14 cellular contexts compared by ENCODE assay signal in the genomic region with DNA sequence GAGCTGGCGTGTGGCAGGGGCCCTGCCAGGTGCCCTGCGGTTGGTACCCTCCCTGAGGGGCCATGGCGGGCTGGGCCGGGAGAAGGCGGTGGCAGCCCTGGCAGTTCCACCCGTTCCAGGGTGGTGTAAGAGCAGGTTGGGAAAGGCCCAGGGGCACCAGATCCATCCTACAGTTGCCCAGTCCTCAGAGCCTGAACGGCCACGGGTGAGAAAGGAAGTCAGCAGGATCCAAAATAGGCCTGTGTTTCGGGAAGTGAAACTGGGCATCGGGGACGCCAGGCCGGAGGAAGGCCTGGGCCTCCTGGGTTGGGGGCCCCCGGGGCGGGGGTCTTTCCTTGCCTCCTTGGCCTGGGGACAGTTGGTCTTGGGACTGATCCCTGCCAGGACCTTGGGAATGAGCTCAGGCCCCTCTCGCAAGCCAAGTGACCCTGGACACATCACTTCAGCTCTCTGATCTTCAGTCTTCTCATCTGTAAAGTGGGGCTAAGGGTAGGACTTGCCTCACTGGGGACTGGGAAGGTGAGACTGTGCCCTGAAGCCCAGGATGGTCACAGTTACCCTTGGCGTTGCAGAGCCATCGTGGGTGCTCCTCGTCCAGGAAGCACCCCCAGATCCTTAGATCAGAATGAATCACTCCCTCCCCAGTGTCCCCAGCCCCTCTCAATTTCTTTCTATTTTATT. TPM values are rescaled to one million over a fixed set of nuclear protein-coding genes. Genes with fewer than 3 reads are reported as not detected.
DNase-seq lines count a peak whose midpoint lies in the region; ATAC-seq and TF ChIP-seq lines count a peak whose summit lies in the region.
"Had no signal": no experiment of that assay in that cellular context is flagged by ENCODE, and none has a peak within 500 bp of the region (broad histone marks: within the 10 kb centered on the region; RNA-seq: fewer than 3 reads in every experiment).

No MANE protein-coding gene starts in this region.

- H3K27me3 Mint-ChIP-seq in dendritic cell treated with granulocyte-macrophage colony-stimulating factor and Interleukin-4, amounts not matched to agents 40 ng/mL and 50 ng/mL, for 4 days: peaks cover 5% of the 10 kb centered on the region
- peaks cover 0 to 3% (median 0%) of the 10 kb centered on the region in 5 donors for H3K27me3 Mint-ChIP-seq in naive thymus-derived CD4-positive, alpha-beta T cell
- no peaks in the 10 kb centered on the region for H3K27me3 Mint-ChIP-seq in T-helper 2 cell treated with Interferon-gamma antibody and Interleukin-4, amounts not matched to agents 5 μg/mL and 100 μg/mL, for 36 hours (ENCODE audit: low read depth)
- H3K27me3 Mint-ChIP-seq: activated CD4-positive, alpha-beta memory T cell treated with anti-CD3 and anti-CD28 coated beads for 36 hours had no signal

- intact Hi-C loops in dendritic cell treated with granulocyte-macrophage colony-stimulating factor and Interleukin-4, amounts not matched to agents 40 ng/mL and 50 ng/mL, for 4 days (cut with micrococcal nuclease): loop anchor here (5.0 kb wide), 1 partner anchor 66 kb away; no protein-coding TSS in a partner anchor
- intact Hi-C loops in naive thymus-derived CD4-positive, alpha-beta T cell (cut with micrococcal nuclease): no loop called here

- ATAC-seq in naive thymus-derived CD4-positive, alpha-beta T cell: peak; percentile 58
- ATAC-seq in HG02981 (IDR thresholded peaks at IDR 0.05; ENCODE audit: unreplicated experiment): no peak
- no peak for ATAC-seq in GM21528 (IDR thresholded peaks at IDR 0.05; ENCODE audit: low FRiP score, unreplicated experiment)
- ATAC-seq in GM18505 (IDR thresholded peaks at IDR 0.05; ENCODE audit: unreplicated experiment): no peak

- no peaks in the 10 kb centered on the region for H3K36me3 ChIP-seq in naive thymus-derived CD4-positive, alpha-beta T cell (ENCODE audit: control insufficient read depth in 2 of 3, insufficient read depth in 3 of 3, low read length in 3 of 3)

- no peaks in the 10 kb centered on the region for H3K4me1 ChIP-seq in naive thymus-derived CD4-positive, alpha-beta T cell (ENCODE audit: control insufficient read depth in 2 of 2, insufficient read depth in 2 of 2, low read length in 2 of 2)

- CTCF ChIA-PET in naive thymus-derived CD4-positive, alpha-beta T cell (lab: Charles Lee): no interaction called here

- POLR2A ChIA-PET in naive thymus-derived CD4-positive, alpha-beta T cell (lab: Charles Lee): interaction anchor here (0.6 to 0.7 kb wide), 2 partner anchors 82 to 339 kb away, joined by 3 to 4 read pairs; no protein-coding TSS in a partner anchor

- H3K27ac Mint-ChIP-seq in dendritic cell treated with granulocyte-macrophage colony-stimulating factor and Interleukin-4, amounts not matched to agents 40 ng/mL and 50 ng/mL, for 4 days: peak overlapping the region; percentile 63
- H3K27ac Mint-ChIP-seq in naive thymus-derived CD4-positive, alpha-beta T cell: no peak overlapping the region
- no peak overlapping the region for H3K27ac Mint-ChIP-seq in T-helper 2 cell treated with Interferon-gamma antibody and Interleukin-4, amounts not matched to agents 5 μg/mL and 100 μg/mL, for 36 hours
- H3K27ac Mint-ChIP-seq: activated CD4-positive, alpha-beta memory T cell treated with anti-CD3 and anti-CD28 coated beads for 36 hours; activated T-helper 1 cell treated with anti-CD3 and anti-CD28 coated beads, Interleukin-12 subunit alpha, Interleukin-12 subunit beta, Interleukin-2, Interleukin-4 antibody, amounts not matched to agents 30 ng/mL and 10 ng/mL and 1 ng/mL, durations not matched to agents 14 hours and 24 hours and 36 hours; nephron progenitor cell had no signal

- H3K9me3 Mint-ChIP-seq in dendritic cell treated with granulocyte-macrophage colony-stimulating factor and Interleukin-4, amounts not matched to agents 40 ng/mL and 50 ng/mL, for 4 days: no peaks in the 10 kb centered on the region
- no peaks in the 10 kb centered on the region for H3K9me3 Mint-ChIP-seq in naive thymus-derived CD4-positive, alpha-beta T cell
- H3K9me3 Mint-ChIP-seq in T-helper 2 cell treated with Interferon-gamma antibody and Interleukin-4, amounts not matched to agents 5 μg/mL and 100 μg/mL, for 36 hours: no peaks in the 10 kb centered on the region
- H3K9me3 Mint-ChIP-seq: activated CD4-positive, alpha-beta memory T cell treated with anti-CD3 and anti-CD28 coated beads for 36 hours; activated T-helper 1 cell treated with anti-CD3 and anti-CD28 coated beads, Interleukin-12 subunit alpha, Interleukin-12 subunit beta, Interleukin-2, Interleukin-4 antibody, amounts not matched to agents 30 ng/mL and 10 ng/mL and 1 ng/mL, durations not matched to agents 14 hours and 24 hours and 36 hours; nephron progenitor cell had no signal

- H3K4me1 Mint-ChIP-seq in dendritic cell treated with granulocyte-macrophage colony-stimulating factor and Interleukin-4, amounts not matched to agents 40 ng/mL and 50 ng/mL, for 4 days (ENCODE audit: low read depth): peaks cover 25% of the 10 kb centered on the region
- peaks cover 0 to 8% (median 0%) of the 10 kb centered on the region in 7 donors for H3K4me1 Mint-ChIP-seq in naive thymus-derived CD4-positive, alpha-beta T cell
- H3K4me1 Mint-ChIP-seq in T-helper 2 cell treated with Interferon-gamma antibody and Interleukin-4, amounts not matched to agents 5 μg/mL and 100 μg/mL, for 36 hours (ENCODE audit: low read depth): no peaks in the 10 kb centered on the region

- no peak for TF ChIP-seq POLR2A in GM18505 (IDR thresholded peaks at IDR 0.05; ENCODE audit: borderline replicate concordance, extremely low read depth, insufficient read depth, insufficient read length)

- no peak for TF ChIP-seq CTCF in GM12865 (IDR thresholded peaks at IDR 0.05; ENCODE audit: insufficient read depth, low read depth, low read length, missing control alignments)

- H3K4me3 ChIP-seq in GM12865 (ENCODE audit: low read depth, low read length): no peak overlapping the region
- H3K4me3 ChIP-seq in naive thymus-derived CD4-positive, alpha-beta T cell (ENCODE audit: low read length): no peak overlapping the region
- H3K4me3 ChIP-seq: SK-N-MC had no signal

- H3K27me3 ChIP-seq in naive thymus-derived CD4-positive, alpha-beta T cell (ENCODE audit: control insufficient read depth in 2 of 2, insufficient read depth in 2 of 2, low read length in 2 of 2): no peaks in the 10 kb centered on the region

- peak; percentile 26 for DNase-seq in GM12865 (ENCODE audit: low read depth)
- peak; percentile 84 to 87 for DNase-seq in NOMO-1 (lab: John Stamatoyannopoulos, UW; ENCODE audit: unreplicated experiment in 2 of 2)
- DNase-seq in naive thymus-derived CD4-positive, alpha-beta T cell: no peak
- no peak for DNase-seq in T-helper 2 cell treated with Interferon-gamma antibody and Interleukin-4, amounts not matched to agents 5 μg/mL and 100 μg/mL, for 36 hours (ENCODE audit: low spot score)
- DNase-seq: activated CD4-positive, alpha-beta memory T cell treated with anti-CD3 and anti-CD28 coated beads for 36 hours; effector memory CD4-positive, alpha-beta T cell; GOT3; nephron progenitor cell had no signal

- no peak overlapping the region for H3K4me3 Mint-ChIP-seq in dendritic cell treated with granulocyte-macrophage colony-stimulating factor and Interleukin-4, amounts not matched to agents 40 ng/mL and 50 ng/mL, for 4 days
- H3K4me3 Mint-ChIP-seq in naive thymus-derived CD4-positive, alpha-beta T cell: no peak overlapping the region
- H3K4me3 Mint-ChIP-seq in T-helper 2 cell treated with Interferon-gamma antibody and Interleukin-4, amounts not matched to agents 5 μg/mL and 100 μg/mL, for 36 hours: no peak overlapping the region
- H3K4me3 Mint-ChIP-seq: activated CD4-positive, alpha-beta memory T cell treated with anti-CD3 and anti-CD28 coated beads for 36 hours; activated T-helper 1 cell treated with anti-CD3 and anti-CD28 coated beads, Interleukin-12 subunit alpha, Interleukin-12 subunit beta, Interleukin-2, Interleukin-4 antibody, amounts not matched to agents 30 ng/mL and 10 ng/mL and 1 ng/mL, durations not matched to agents 14 hours and 24 hours and 36 hours; nephron progenitor cell had no signal

- no peaks in the 10 kb centered on the region for H3K36me3 Mint-ChIP-seq in dendritic cell treated with granulocyte-macrophage colony-stimulating factor and Interleukin-4, amounts not matched to agents 40 ng/mL and 50 ng/mL, for 4 days (ENCODE audit: low read depth)
- no peaks in the 10 kb centered on the region for H3K36me3 Mint-ChIP-seq in naive thymus-derived CD4-positive, alpha-beta T cell
- no peaks in the 10 kb centered on the region for H3K36me3 Mint-ChIP-seq in T-helper 2 cell treated with Interferon-gamma antibody and Interleukin-4, amounts not matched to agents 5 μg/mL and 100 μg/mL, for 36 hours (ENCODE audit: low read depth)
- H3K36me3 Mint-ChIP-seq: activated CD4-positive, alpha-beta memory T cell treated with anti-CD3 and anti-CD28 coated beads for 36 hours had no signal

- no peak overlapping the region for H3K27ac ChIP-seq in naive thymus-derived CD4-positive, alpha-beta T cell (ENCODE audit: low read depth, low read length)
- H3K27ac ChIP-seq: SK-N-MC had no signal

- no peaks in the 10 kb centered on the region for H3K9me3 ChIP-seq in naive thymus-derived CD4-positive, alpha-beta T cell (ENCODE audit: control insufficient read depth in 2 of 3, low read length in 3 of 3)

RNA-seq across cellular contexts. Expression of a gene that starts 18.1 kb away (rescaled TPM):
- 10 to 100 TPM; 29.4 to 81.9 (median 74.6) TPM for total RNA-seq in naive thymus-derived CD4-positive, alpha-beta T cell
- polyA plus RNA-seq in naive thymus-derived CD4-positive, alpha-beta T cell: 10 to 100 TPM; 17.3 to 23.5 TPM

Comparison
In these comparisons a context has a peak if more than half of its experiments do, and no peak if none do; other contexts are left out.
1. DNase-seq: peak in GM12865 (single experiment) and NOMO-1 (2 of 2); none in naive thymus-derived CD4-positive, alpha-beta T cell (0 of 9) and T-helper 2 cell treated with Interferon-gamma antibody and Interleukin-4, amounts not matched to agents 5 μg/mL and 100 μg/mL, for 36 hours (single experiment).